20 cellular contexts compared by ENCODE assay signal in the genomic region with DNA sequence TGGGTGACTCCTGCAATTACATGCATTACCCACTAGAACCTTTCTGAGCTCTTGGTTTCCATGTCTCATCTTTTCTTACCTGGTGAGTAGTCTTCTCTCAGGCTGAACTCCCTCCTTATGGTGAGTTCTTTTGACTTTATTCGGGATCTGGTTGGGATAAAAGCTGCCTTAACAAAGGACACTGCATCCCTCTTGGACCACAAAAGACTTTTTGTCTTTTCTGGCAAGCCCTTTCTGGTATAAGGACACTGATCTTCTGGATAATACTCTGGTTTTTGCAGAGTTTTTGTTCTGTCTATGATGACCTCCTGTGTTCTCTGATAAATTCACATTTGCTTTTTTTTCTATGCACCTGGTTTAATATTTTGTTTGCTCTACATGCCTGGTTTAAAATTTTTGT.
"Had no signal": no experiment of that assay in that cellular context is flagged by ENCODE, and none has a peak within 500 bp of the region (broad histone marks: within the 10 kb centered on the region; RNA-seq: fewer than 3 reads in every experiment).

No MANE protein-coding gene starts in this region.

- H3K4me3 ChIP-seq: ascending aorta, sigmoid colon, smooth muscle cell, thoracic aorta, vagina had no signal

- DNase-seq: activated CD8-positive, alpha-beta memory T cell treated with anti-CD3 and anti-CD28 coated beads, Interleukin-2, amount 50 U/mL, for 4 hours; activated T-cell treated with anti-CD3 and anti-CD28 coated beads, Interleukin-2, amount 50 U/mL, for 24 hours; brain microvascular endothelial cell; central memory CD4-positive, alpha-beta T cell; left ventricle myocardium superior; mammary epithelial cell; naive B cell; occipital lobe; posterior cingulate gyrus; sigmoid colon; stimulated activated CD4-positive, alpha-beta T cell treated with anti-CD3 and anti-CD28 coated beads, Interleukin-15, amount 100 ng/mL, for 24 hours; stimulated activated naive B cell treated with anti-CD40 and anti-IgM and Interleukin-4, amounts not matched to agents 10 μg/mL and 1 μg/mL and 100 μg/mL, for 72 hours; T-helper 9 cell had no signal

- H3K4me1 ChIP-seq: ascending aorta, vagina had no signal

- H3K36me3 ChIP-seq: ascending aorta, brain microvascular endothelial cell, sigmoid colon, thoracic aorta, vagina had no signal

- H3K4me3 Mint-ChIP-seq: activated T-cell treated with anti-CD3 and anti-CD28 coated beads, Interleukin-2, amount 50 U/mL, for 24 hours; activated T-helper 17 cell treated with anti-CD3 and anti-CD28 coated beads, Interleukin-2, amount 50 U/mL, for 72 hours; naive B cell; stimulated activated naive B cell treated with anti-CD40 and anti-IgM and Interleukin-4, amounts not matched to agents 10 μg/mL and 1 μg/mL and 100 μg/mL, for 72 hours; type B pancreatic cell had no signal

- H3K9me3 Mint-ChIP-seq: activated T-cell treated with anti-CD3 and anti-CD28 coated beads, Interleukin-2, amount 50 U/mL, for 24 hours had no signal

- H3K36me3 Mint-ChIP-seq: activated naive CD4-positive, alpha-beta T cell treated with anti-CD3 and anti-CD28 coated beads, Interleukin-2, amount 50 U/mL, for 72 hours; naive B cell; stimulated activated naive B cell treated with anti-CD40 and anti-IgM and Interleukin-4, amounts not matched to agents 10 μg/mL and 1 μg/mL and 100 μg/mL, for 72 hours; type B pancreatic cell had no signal

- H3K4me2 ChIP-seq: smooth muscle cell had no signal

- H3K4me1 Mint-ChIP-seq: activated T-helper 17 cell treated with anti-CD3 and anti-CD28 coated beads, Interleukin-2, amount 50 U/mL, for 72 hours; naive B cell; stimulated activated naive B cell treated with anti-CD40 and anti-IgM and Interleukin-4, amounts not matched to agents 10 μg/mL and 1 μg/mL and 100 μg/mL, for 72 hours had no signal

- H3K27me3 Mint-ChIP-seq: activated T-cell treated with anti-CD3 and anti-CD28 coated beads, Interleukin-2, amount 50 U/mL, for 24 hours; activated T-helper 17 cell treated with anti-CD3 and anti-CD28 coated beads, Interleukin-2, amount 50 U/mL, for 72 hours; naive B cell; stimulated activated naive B cell treated with anti-CD40 and anti-IgM and Interleukin-4, amounts not matched to agents 10 μg/mL and 1 μg/mL and 100 μg/mL, for 72 hours; type B pancreatic cell had no signal

- H3K27me3 ChIP-seq: ascending aorta, brain microvascular endothelial cell, sigmoid colon, vagina had no signal

- H3K9me3 ChIP-seq: ascending aorta, sigmoid colon, thoracic aorta, vagina had no signal

- H3K27ac Mint-ChIP-seq: activated naive CD4-positive, alpha-beta T cell treated with anti-CD3 and anti-CD28 coated beads, Interleukin-2, amount 50 U/mL, for 72 hours; activated T-cell treated with anti-CD3 and anti-CD28 coated beads, Interleukin-2, amount 50 U/mL, for 24 hours; activated T-helper 17 cell treated with anti-CD3 and anti-CD28 coated beads, Interleukin-2, amount 50 U/mL, for 72 hours; stimulated activated naive B cell treated with anti-CD40 and anti-IgM and Interleukin-4, amounts not matched to agents 10 μg/mL and 1 μg/mL and 100 μg/mL, for 72 hours; type B pancreatic cell had no signal

- H3K27ac ChIP-seq: ascending aorta, brain microvascular endothelial cell, sigmoid colon, thoracic aorta, vagina had no signal
